15 cellular contexts compared by ENCODE assay signal in the genomic region with DNA sequence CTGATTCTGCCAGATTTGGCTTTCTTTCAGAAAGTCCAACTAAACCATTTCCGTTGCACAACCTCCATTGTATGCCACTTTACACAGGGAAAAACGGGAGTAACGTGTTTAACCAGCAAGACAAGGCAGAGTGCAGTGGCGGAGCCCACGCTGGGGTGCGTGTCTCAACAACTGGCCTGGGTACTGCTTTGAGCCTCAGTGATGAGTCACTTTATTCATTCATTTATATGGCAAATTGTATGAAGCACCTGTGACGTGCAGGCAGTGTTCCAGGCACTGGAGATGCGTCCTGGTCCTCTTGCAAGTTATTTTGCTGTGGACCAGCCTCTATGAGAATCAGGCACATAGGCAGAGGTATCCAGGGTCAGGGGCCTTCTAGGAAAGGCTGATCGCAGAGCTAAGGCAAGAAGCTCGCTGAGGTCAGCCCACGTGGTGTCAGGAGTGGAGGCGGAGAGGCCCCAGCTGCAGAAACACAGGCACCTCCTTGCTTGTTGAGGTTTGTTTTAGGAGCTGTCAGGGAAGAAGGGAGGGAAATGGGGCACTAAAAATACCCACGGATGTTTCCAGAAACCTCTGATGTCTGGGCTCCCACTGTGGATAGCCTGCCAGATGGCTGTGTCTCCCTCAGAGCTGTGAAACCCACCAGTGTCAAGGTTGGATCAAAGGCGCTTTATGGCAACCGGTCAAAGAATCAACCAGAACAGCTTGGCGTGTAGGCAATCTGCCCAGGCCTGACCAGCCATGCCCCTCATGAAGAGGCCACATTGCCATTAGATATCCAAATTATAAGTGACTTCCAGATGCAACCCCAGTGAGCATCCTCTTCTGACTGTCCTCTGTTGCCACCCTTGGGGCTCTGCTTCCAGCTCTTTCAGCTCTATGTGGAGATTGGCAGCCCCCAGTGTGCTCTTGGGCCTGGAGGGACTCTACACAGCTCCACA.
DNase-seq lines count a peak whose midpoint lies in the region; ATAC-seq and TF ChIP-seq lines count a peak whose summit lies in the region.
"Had no signal": no experiment of that assay in that cellular context is flagged by ENCODE, and none has a peak within 500 bp of the region (broad histone marks: within the 10 kb centered on the region; RNA-seq: fewer than 3 reads in every experiment).

No MANE protein-coding gene starts in this region.

- H3K4me1 Mint-ChIP-seq in central memory CD8-positive, alpha-beta T cell: peaks cover 29% of the 10 kb centered on the region
- peaks cover 45% of the 10 kb centered on the region for H3K4me1 Mint-ChIP-seq in nephron progenitor cell
- peaks cover 56% of the 10 kb centered on the region for H3K4me1 Mint-ChIP-seq in activated CD4-positive, alpha-beta memory T cell treated with anti-CD3 and anti-CD28 coated beads, Interleukin-2, amount 10 ng/mL, durations not matched to agents 7 days and 5 days

- peaks cover 0 to 7% (median 0%) of the 10 kb centered on the region in 11 experiments; a peak in 1 of 22 replicates for H3K36me3 ChIP-seq in BLaER1 treated with 17β-estradiol and CSF1 and Interleukin-3, amounts not matched to agents 10 nM and 100 nM
- H3K36me3 ChIP-seq in KOPT-K1 (ENCODE audit: insufficient read depth, low read length): no peaks in the 10 kb centered on the region
- H3K36me3 ChIP-seq: cardiac muscle cell, ovary had no signal

- peaks cover 8 to 34% (median 17%) of the 10 kb centered on the region in 11 experiments for H3K9me3 ChIP-seq in BLaER1 treated with 17β-estradiol and CSF1 and Interleukin-3, amounts not matched to agents 10 nM and 100 nM (replicated peaks in 1 of 11)
- H3K9me3 ChIP-seq in KOPT-K1 (ENCODE audit: insufficient read depth, low read length, poor library complexity, severe bottlenecking): peaks cover 20% of the 10 kb centered on the region
- H3K9me3 ChIP-seq: ovary had no signal

- H3K9ac ChIP-seq in BLaER1 treated with 17β-estradiol and CSF1 and Interleukin-3, amounts not matched to agents 10 nM and 100 nM: peak overlapping the region in 7 of 11 experiments; percentile 6 to 63 (median 32); a peak in 6 of 22 replicates

- H3K4me3 Mint-ChIP-seq in central memory CD8-positive, alpha-beta T cell: peak overlapping the region; percentile 15
- H3K4me3 Mint-ChIP-seq in nephron progenitor cell: no peak overlapping the region
- H3K4me3 Mint-ChIP-seq in activated CD4-positive, alpha-beta memory T cell treated with anti-CD3 and anti-CD28 coated beads, Interleukin-2, amount 10 ng/mL, durations not matched to agents 7 days and 5 days: no peak overlapping the region
- H3K4me3 Mint-ChIP-seq: WTC11 had no signal

- no peak for DNase-seq in central memory CD8-positive, alpha-beta T cell (ENCODE audit: low spot score in 2 of 2)
- DNase-seq in nephron progenitor cell (no peak), OCI-M2 (lab: John Stamatoyannopoulos, UW; ENCODE audit: unreplicated experiment) (no peak), NOMO-1 treated with DMSO at 0.1 percent for 48 hours (lab: John Stamatoyannopoulos, UW; ENCODE audit: unreplicated experiment) (no peak)
- DNase-seq in activated CD4-positive, alpha-beta memory T cell treated with anti-CD3 and anti-CD28 coated beads, Interleukin-2, amount 10 ng/mL, durations not matched to agents 7 days and 5 days: no peak
- DNase-seq: AML-193, GDM1, NCI-H146, NCI-H69 had no signal

- H3K4me2 ChIP-seq in BLaER1 treated with 17β-estradiol and CSF1 and Interleukin-3, amounts not matched to agents 10 nM and 100 nM: peak overlapping the region; percentile 77 to 96 (median 87)

- ATAC-seq in central memory CD8-positive, alpha-beta T cell (replicated peaks; ENCODE audit: extremely low read depth, poor library complexity, severe bottlenecking): no peak
- ATAC-seq in GM21367 (IDR thresholded peaks at IDR 0.05; ENCODE audit: unreplicated experiment): no peak
- ATAC-seq: WTC11 had no signal

- H3K27me3 Mint-ChIP-seq in central memory CD8-positive, alpha-beta T cell: no peaks in the 10 kb centered on the region
- H3K27me3 Mint-ChIP-seq in nephron progenitor cell (ENCODE audit: low read depth, poor library complexity): peaks cover 5% of the 10 kb centered on the region
- no peaks in the 10 kb centered on the region for H3K27me3 Mint-ChIP-seq in activated CD4-positive, alpha-beta memory T cell treated with anti-CD3 and anti-CD28 coated beads, Interleukin-2, amount 10 ng/mL, durations not matched to agents 7 days and 5 days

- H3K4me3 ChIP-seq in BLaER1 treated with 17β-estradiol and CSF1 and Interleukin-3, amounts not matched to agents 10 nM and 100 nM: no peak overlapping the region; a peak in 1 of 20 replicates
- H3K4me3 ChIP-seq: cardiac muscle cell, ovary had no signal

- no peaks in the 10 kb centered on the region for H3K27me3 ChIP-seq in BLaER1 treated with 17β-estradiol and CSF1 and Interleukin-3, amounts not matched to agents 10 nM and 100 nM
- H3K27me3 ChIP-seq: cardiac muscle cell, ovary had no signal

- H3K27ac ChIP-seq in BLaER1 treated with 17β-estradiol and CSF1 and Interleukin-3, amounts not matched to agents 10 nM and 100 nM: peak overlapping the region in 9 of 11 experiments; percentile 9 to 92 (median 70); a peak in 13 of 22 replicates
- H3K27ac ChIP-seq in KOPT-K1 (ENCODE audit: low read depth, low read length, poor library complexity, severe bottlenecking): peak overlapping the region; percentile 99
- H3K27ac ChIP-seq: cardiac muscle cell, ovary had no signal

- no peak for TF ChIP-seq CTCF in nephron progenitor cell (IDR thresholded peaks at IDR 0.05)

- H4K20me1 ChIP-seq in BLaER1 treated with 17β-estradiol and CSF1 and Interleukin-3, amounts not matched to agents 10 nM and 100 nM: no peaks in the 10 kb centered on the region

- H3K9me3 Mint-ChIP-seq in central memory CD8-positive, alpha-beta T cell: no peaks in the 10 kb centered on the region
- H3K9me3 Mint-ChIP-seq in nephron progenitor cell: peaks cover 17% of the 10 kb centered on the region
- H3K9me3 Mint-ChIP-seq in activated CD4-positive, alpha-beta memory T cell treated with anti-CD3 and anti-CD28 coated beads, Interleukin-2, amount 10 ng/mL, durations not matched to agents 7 days and 5 days: peaks cover 13% of the 10 kb centered on the region

- H3K27ac Mint-ChIP-seq in central memory CD8-positive, alpha-beta T cell (ENCODE audit: low read depth): peak overlapping the region; percentile 68
- H3K27ac Mint-ChIP-seq in nephron progenitor cell: peak overlapping the region; percentile 6
- H3K27ac Mint-ChIP-seq in activated CD4-positive, alpha-beta memory T cell treated with anti-CD3 and anti-CD28 coated beads, Interleukin-2, amount 10 ng/mL, durations not matched to agents 7 days and 5 days: no peak overlapping the region
- H3K27ac Mint-ChIP-seq: WTC11 had no signal

- POLR2A ChIA-PET in activated CD4-positive, alpha-beta memory T cell treated with anti-CD3 and anti-CD28 coated beads, Interleukin-2, amount 10 ng/mL, durations not matched to agents 7 days and 5 days (lab: Charles Lee): interaction anchor here (0.6 kb wide), 1 partner anchor 10 kb away, joined by 3 read pairs; no protein-coding TSS in a partner anchor

- peaks cover 57 to 89% (median 67%) of the 10 kb centered on the region in 10 experiments for H3K4me1 ChIP-seq in BLaER1 treated with 17β-estradiol and CSF1 and Interleukin-3, amounts not matched to agents 10 nM and 100 nM

- CTCF ChIA-PET in activated CD4-positive, alpha-beta memory T cell treated with anti-CD3 and anti-CD28 coated beads, Interleukin-2, amount 10 ng/mL, durations not matched to agents 7 days and 5 days (lab: Charles Lee): no interaction called here

- H3K36me3 Mint-ChIP-seq in central memory CD8-positive, alpha-beta T cell (ENCODE audit: insufficient read depth): peaks cover 1% of the 10 kb centered on the region
- no peaks in the 10 kb centered on the region for H3K36me3 Mint-ChIP-seq in nephron progenitor cell (ENCODE audit: low read depth)
- H3K36me3 Mint-ChIP-seq in activated CD4-positive, alpha-beta memory T cell treated with anti-CD3 and anti-CD28 coated beads, Interleukin-2, amount 10 ng/mL, durations not matched to agents 7 days and 5 days (ENCODE audit: low read depth): peaks cover 10% of the 10 kb centered on the region
